ENCODE assay signal across 21 cellular contexts in the genomic region with DNA sequence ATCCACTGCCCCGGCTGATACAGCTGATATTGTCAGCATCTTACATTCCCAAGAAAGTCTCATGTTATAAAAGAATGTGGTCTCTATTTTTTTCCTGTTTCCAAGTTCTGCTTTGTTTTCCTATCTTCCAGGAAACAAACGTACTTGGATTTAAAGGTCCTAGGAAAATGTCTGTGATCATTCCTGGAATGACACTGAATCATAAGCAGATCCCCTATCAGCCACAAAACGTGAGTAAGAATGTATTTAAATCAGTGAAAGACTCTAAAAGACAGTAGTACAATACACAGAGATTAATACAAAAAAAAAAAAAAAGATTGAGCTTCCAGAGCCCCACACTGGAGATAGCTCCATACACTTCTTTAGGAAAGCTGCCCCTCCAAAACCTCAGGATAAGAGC.
"Had no signal": no experiment of that assay in that cellular context is flagged by ENCODE, and none has a peak within 500 bp of the region (broad histone marks: within the 10 kb centered on the region; RNA-seq: fewer than 3 reads in every experiment).

No MANE protein-coding gene starts in this region.

- ATAC-seq: T-cell had no signal

- DNase-seq: KBM-7, NCI-H1092, NCI-H1105 treated with DMSO at 0.1 percent for 48 hours, NCI-H1417 treated with DMSO at 0.1 percent for 48 hours, NCI-H146, NCI-H1694 treated with DMSO at 0.1 percent for 48 hours, NCI-H1930, NCI-H2081, NCI-H2107, NCI-H226, NCI-H446, NCI-H510A, NCI-H524 treated with DMSO at 0.1 percent for 48 hours, NCI-H69, NCI-H774, SHP77, SK-N-SH, SW 1271, T-cell had no signal

- H3K4me2 ChIP-seq: SK-N-SH had no signal

- FAIRE-seq: RCC 7860 had no signal

- H3K27ac ChIP-seq: RWPE1 had no signal

- H3K9me3 ChIP-seq: SK-N-SH had no signal

- H3K9ac ChIP-seq: SK-N-SH had no signal
